Comparison of ENCODE assay signal across 8 cellular contexts in genomic region chr10:13528875-13529713, GRCh38. TPM values are rescaled to one million over a fixed set of nuclear protein-coding genes. Genes with fewer than 3 reads are reported as not detected.
DNase-seq lines count a peak whose midpoint lies in the region; ATAC-seq and TF ChIP-seq lines count a peak whose summit lies in the region.

TSS of gene BEND7 (minus strand) at chr10:13529014. CDS start at chr10:13528533, 481 bp downstream.

- peak within 1 kb of the TSS; percentile 80 for H3K4me2 ChIP-seq in neuronal stem cell (ENCODE audit: insufficient read depth, low read length, poor library complexity, severe bottlenecking)

- DNase-seq in AG08396 (ENCODE audit: low spot score) (peak; percentile 86), GM20000 (ENCODE audit: low spot score) (peak; percentile 84), glomerular endothelial cell (ENCODE audit: extremely low read depth, low read depth, low spot score) (no peak), neuronal stem cell (ENCODE audit: low spot score) (no peak), DMS153 (lab: John Stamatoyannopoulos, UW) (no peak)
- no peak for DNase-seq in activated T-cell treated with anti-CD3 and anti-CD28 coated beads, Interleukin-2, amount 50 U/mL, for 4 hours

- peak within 1 kb of the TSS; percentile 84 for H3K18ac ChIP-seq in neuronal stem cell (ENCODE audit: low read length)

- H3K23ac ChIP-seq in neuronal stem cell (ENCODE audit: low read depth, low read length, poor library complexity): peak within 1 kb of the TSS; percentile 23

- H3K4me1 Mint-ChIP-seq in activated T-cell treated with anti-CD3 and anti-CD28 coated beads, Interleukin-2, amount 50 U/mL, for 4 hours (ENCODE audit: low read depth): peaks cover 5% of the 10 kb centered on the region

- no peak within 1 kb of the TSS for H2BK120ac ChIP-seq in neuronal stem cell (ENCODE audit: low read depth, low read length)

- no peak within 1 kb of the TSS for H3K14ac ChIP-seq in neuronal stem cell (ENCODE audit: low read length)

- H3K9me3 Mint-ChIP-seq in activated T-cell treated with anti-CD3 and anti-CD28 coated beads, Interleukin-2, amount 50 U/mL, for 4 hours: no peaks in the 10 kb centered on the region

- peak within 1 kb of the TSS; percentile 54 to 84 for H3K4me3 ChIP-seq in neuronal stem cell (ENCODE audit: low read length in 2 of 2)

- no peaks in the 10 kb centered on the region for H3K79me1 ChIP-seq in neuronal stem cell (ENCODE audit: low read depth, low read length)

- H3K4me1 ChIP-seq in neuronal stem cell (ENCODE audit: control insufficient read depth in 2 of 2, insufficient read depth in 1 of 2, low read depth in 1 of 2, low read length in 2 of 2): peaks cover 2 to 14% of the 10 kb centered on the region in 2 donors

- peak within 1 kb of the TSS; percentile 60 for H3K9ac ChIP-seq in neuronal stem cell (ENCODE audit: low read depth, low read length, poor library complexity)

- no peak for TF ChIP-seq CTCF in GM20000 (IDR thresholded peaks at IDR 0.05; ENCODE audit: extremely low read depth, missing control alignments)

- peaks cover 0 to 5% of the 10 kb centered on the region in 2 donors for H3K36me3 ChIP-seq in neuronal stem cell (replicated peaks in 1 of 2; ENCODE audit: control insufficient read depth in 2 of 2, insufficient read depth in 2 of 2, low read length in 2 of 2)

- peaks cover 0 to 14% (median 3%) of the 10 kb centered on the region in 3 experiments for H3K27me3 ChIP-seq in neuronal stem cell (ENCODE audit: control insufficient read depth in 3 of 3, insufficient read depth in 3 of 3, low read depth in 1 of 3, low read length in 3 of 3)

- no peak within 1 kb of the TSS for H3K4ac ChIP-seq in neuronal stem cell (ENCODE audit: low read length)

- peaks cover 61% of the 10 kb centered on the region for H3K27me3 Mint-ChIP-seq in activated T-cell treated with anti-CD3 and anti-CD28 coated beads, Interleukin-2, amount 50 U/mL, for 4 hours (ENCODE audit: low read depth)

- H2BK5ac ChIP-seq in neuronal stem cell (ENCODE audit: low read length): no peak within 1 kb of the TSS

- H2AFZ ChIP-seq in neuronal stem cell (ENCODE audit: low read length): peak within 1 kb of the TSS; percentile 98

- H4K91ac ChIP-seq in neuronal stem cell (ENCODE audit: low read depth, low read length, poor library complexity): no peak within 1 kb of the TSS

- no peaks in the 10 kb centered on the region for H3K36me3 Mint-ChIP-seq in activated T-cell treated with anti-CD3 and anti-CD28 coated beads, Interleukin-2, amount 50 U/mL, for 4 hours (ENCODE audit: insufficient read depth)

- H2BK12ac ChIP-seq in neuronal stem cell (ENCODE audit: low read length): no peak within 1 kb of the TSS

- H4K8ac ChIP-seq in neuronal stem cell (ENCODE audit: low read depth, low read length): no peak within 1 kb of the TSS

- no peak within 1 kb of the TSS for H3K27ac ChIP-seq in neuronal stem cell (replicated peaks; ENCODE audit: low read length)

- WGBS in neuronal stem cell (ENCODE audit: extremely low coverage in 2 of 2, insufficient read length in 2 of 2, insufficient replicate concordance in 1 of 2), 2 donors: no CpG with 5 or more reads among the region's 98 CpGs

- H3K4me3 Mint-ChIP-seq in activated T-cell treated with anti-CD3 and anti-CD28 coated beads, Interleukin-2, amount 50 U/mL, for 4 hours: peak within 1 kb of the TSS; percentile 71

- peak within 1 kb of the TSS; percentile 9 for H2AK5ac ChIP-seq in neuronal stem cell (ENCODE audit: low read depth, low read length)

- H3K9me3 ChIP-seq in neuronal stem cell (replicated peaks in 1 of 2; ENCODE audit: control insufficient read depth in 2 of 2, insufficient read depth in 1 of 2, low read depth in 1 of 2, low read length in 2 of 2): no peaks in the 10 kb centered on the region

- ATAC-seq in activated T-cell treated with anti-CD3 and anti-CD28 coated beads, Interleukin-2, amount 50 U/mL, for 4 hours: peak; percentile 61 to 81
- ATAC-seq in HG03432 (IDR thresholded peaks at IDR 0.05; ENCODE audit: unreplicated experiment) (no peak), HG03159 (IDR thresholded peaks at IDR 0.05; ENCODE audit: unreplicated experiment) (no peak)

- H2BK15ac ChIP-seq in neuronal stem cell (ENCODE audit: low read length): no peak within 1 kb of the TSS

RNA-seq across cellular contexts. Expression of gene BEND7, which starts in this region (rescaled TPM):
- under 1 TPM in 1 of 3 donors, not detected in 2; 0.03 TPM for total RNA-seq in activated T-cell treated with anti-CD3 and anti-CD28 coated beads, Interleukin-2, amount 50 U/mL, for 4 hours
- 13.8 and 18.3 TPM in 2 replicates for total RNA-seq in glomerular endothelial cell
- polyA plus RNA-seq in neuronal stem cell (2013, experiment 1 of 2): 7.0 TPM
- 7.6 TPM for polyA plus RNA-seq in neuronal stem cell (2013, experiment 2 of 2)

Comparison
In these comparisons a context has a peak if more than half of its experiments do, and no peak if none do; other contexts are left out.
1. RNA of gene BEND7 (total RNA-seq): 13.8 to 18.3 TPM in glomerular endothelial cell; 0.03 TPM in activated T-cell treated with anti-CD3 and anti-CD28 coated beads, Interleukin-2, amount 50 U/mL, for 4 hours; every median in the first group is over 10 times any median in the second.
2. Peak in ATAC-seq in activated T-cell treated with anti-CD3 and anti-CD28 coated beads, Interleukin-2, amount 50 U/mL, for 4 hours; RNA of the gene not detected or under 1 TPM.
3. DNase-seq: peak in AG08396 (single experiment) and GM20000 (single experiment); none in activated T-cell treated with anti-CD3 and anti-CD28 coated beads, Interleukin-2, amount 50 U/mL, for 4 hours (single experiment), glomerular endothelial cell (single experiment), neuronal stem cell (single experiment) and DMS153 (single experiment).